11 cellular contexts compared by ENCODE assay signal in genomic region chr18:55097406-55098170, GRCh38.
DNase-seq lines count a peak whose midpoint lies in the region; ATAC-seq and TF ChIP-seq lines count a peak whose summit lies in the region.
"Had no signal": no experiment of that assay in that cellular context is flagged by ENCODE, and none has a peak within 500 bp of the region (broad histone marks: within the 10 kb centered on the region; RNA-seq: fewer than 3 reads in every experiment).

No MANE protein-coding gene starts in this region.

- peaks cover 8% of the 10 kb centered on the region for H3K27me3 Mint-ChIP-seq in type B pancreatic cell
- H3K27me3 Mint-ChIP-seq: IgD-negative memory B cell had no signal

- H3K27ac Mint-ChIP-seq in type B pancreatic cell, result peak overlapping the region; percentile 25
- H3K27ac Mint-ChIP-seq: IgD-negative memory B cell had no signal

- H3K4me1 Mint-ChIP-seq in type B pancreatic cell (ENCODE audit: unreplicated experiment), result peaks cover 35% of the 10 kb centered on the region

- DNase-seq in DMS153 (lab: John Stamatoyannopoulos, UW), result peak; percentile 26
- DNase-seq in DMS153 treated with DMSO at 0.1 percent for 48 hours (lab: John Stamatoyannopoulos, UW; ENCODE audit: unreplicated experiment), result no peak
- DNase-seq in RPMI7951 (ENCODE audit: low read depth), result peak; percentile 67
- DNase-seq in iPS-NIHi11 (ENCODE audit: low spot score), result peak; percentile 14
- DNase-seq in type B pancreatic cell (ENCODE audit: extremely low spot score, unreplicated experiment), result no peak
- no peak for DNase-seq in activated CD4-positive, CD25-positive, alpha-beta regulatory T cell treated with anti-CD3 and anti-CD28 coated beads, Interleukin-2, amount 50 U/mL, for 72 hours
- DNase-seq in SIG-M5 treated with dmso at 0.1 percent for 504 hours (lab: John Stamatoyannopoulos, UW; ENCODE audit: unreplicated experiment), result no peak
- DNase-seq: activated effector memory CD4-positive, alpha-beta T cell treated with Interleukin-2 at 50 U/mL for 16 hours; effector CD4-positive, alpha-beta T cell had no signal

- H3K9me3 Mint-ChIP-seq in type B pancreatic cell, result no peaks in the 10 kb centered on the region
- H3K9me3 Mint-ChIP-seq: IgD-negative memory B cell had no signal

- no peaks in the 10 kb centered on the region for H3K36me3 Mint-ChIP-seq in type B pancreatic cell
- H3K36me3 Mint-ChIP-seq: IgD-negative memory B cell had no signal

- ATAC-seq in HG02763 (IDR thresholded peaks at IDR 0.05; ENCODE audit: unreplicated experiment), result no peak

- no peak for TF ChIP-seq CTCF in type B pancreatic cell (conservative IDR thresholded peaks at IDR 0.05)

- peak overlapping the region; percentile 42 for H3K4me3 Mint-ChIP-seq in type B pancreatic cell
- H3K4me3 Mint-ChIP-seq: IgD-negative memory B cell had no signal

Comparison
In these comparisons a context has a peak if more than half of its experiments do, and no peak if none do; other contexts are left out.
1. DNase-seq: peak in DMS153 (single experiment), RPMI7951 (single experiment) and iPS-NIHi11 (single experiment); none in DMS153 treated with DMSO at 0.1 percent for 48 hours (single experiment), type B pancreatic cell (single experiment), activated CD4-positive, CD25-positive, alpha-beta regulatory T cell treated with anti-CD3 and anti-CD28 coated beads, Interleukin-2, amount 50 U/mL, for 72 hours (single experiment) and SIG-M5 treated with dmso at 0.1 percent for 504 hours (single experiment).